Comparison of ENCODE assay signal across 8 cellular contexts in the genomic region with DNA sequence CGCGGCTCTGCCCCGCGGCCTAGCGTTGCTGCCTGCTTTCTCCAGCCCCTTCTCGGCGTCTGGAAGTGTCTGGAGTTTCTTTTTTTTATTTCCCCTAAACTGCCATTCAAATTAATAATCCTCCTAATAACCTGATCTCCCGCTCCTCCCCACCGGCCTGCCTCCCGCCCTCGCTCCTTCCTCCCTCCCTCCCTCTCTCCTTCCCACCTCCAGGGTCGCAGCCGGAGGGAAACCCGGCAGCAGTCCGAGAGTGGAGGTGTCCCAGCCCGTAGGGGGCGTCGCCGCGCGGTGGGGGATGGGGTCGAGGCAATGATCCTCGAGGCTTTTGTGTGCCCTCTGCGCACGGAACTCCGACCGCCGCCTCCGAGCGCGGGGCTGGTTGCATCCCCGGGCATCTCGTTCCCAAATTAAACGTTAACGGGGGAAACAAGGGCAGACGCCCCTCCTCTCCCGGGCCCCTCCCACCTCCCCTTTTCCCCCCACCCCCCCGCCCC. TPM values are rescaled to one million over a fixed set of nuclear protein-coding genes. Genes with fewer than 3 reads are reported as not detected.
A peak's percentile ranks its signal among the peaks of the same experiment; 100 is the strongest.
DNase-seq lines count a peak whose midpoint lies in the region; ATAC-seq and TF ChIP-seq lines count a peak whose summit lies in the region.

No MANE protein-coding gene starts in this region.

- H3K36me3 Mint-ChIP-seq in activated naive CD8-positive, alpha-beta T cell treated with anti-CD3 and anti-CD28 coated beads, Interleukin-2, amount 50 U/mL, for 24 hours (ENCODE audit: low read depth) = peaks cover 17% of the 10 kb centered on the region

- peaks cover 25% of the 10 kb centered on the region for H3K27me3 Mint-ChIP-seq in activated naive CD8-positive, alpha-beta T cell treated with anti-CD3 and anti-CD28 coated beads, Interleukin-2, amount 50 U/mL, for 24 hours

- peak overlapping the region; percentile 80 for H3K27ac Mint-ChIP-seq in activated naive CD8-positive, alpha-beta T cell treated with anti-CD3 and anti-CD28 coated beads, Interleukin-2, amount 50 U/mL, for 24 hours

- CTCF ChIA-PET in A673 (lab: Charles Lee) = interaction anchor here (0.5 kb wide), 1 partner anchor 504 kb away, joined by 3 read pairs; no protein-coding TSS in a partner anchor

- peak overlapping the region; percentile 82 for H3K4me3 Mint-ChIP-seq in activated naive CD8-positive, alpha-beta T cell treated with anti-CD3 and anti-CD28 coated beads, Interleukin-2, amount 50 U/mL, for 24 hours

- H3K27ac ChIP-seq in A673 (ENCODE audit: low read depth, low read length, poor library complexity, severe bottlenecking) (no peak overlapping the region), HUES48 (ENCODE audit: low read depth, low read length) (peak overlapping the region; percentile 97), rectal smooth muscle tissue (ENCODE audit: low read depth, low read length) (peak overlapping the region; percentile 95)

- H3K9me3 ChIP-seq in A673 (ENCODE audit: low read depth, low read length, poor library complexity, severe bottlenecking) (no peaks in the 10 kb centered on the region), HUES48 (ENCODE audit: control insufficient read depth, insufficient read depth, low read length) (no peaks in the 10 kb centered on the region)

- H3K4me3 ChIP-seq in A673 (ENCODE audit: low read depth, low read length, poor library complexity, severe bottlenecking) (peak overlapping the region; percentile 75), HUES48 (ENCODE audit: low read depth, low read length) (peak overlapping the region; percentile 88), rectal smooth muscle tissue (ENCODE audit: low read length) (peak overlapping the region; percentile 85)

- BruUV-seq in A673 (replicated peaks; lab: Mats Ljungman, UMichigan) = no TSS peak

- H3K9ac ChIP-seq in HUES48 (ENCODE audit: low read depth, low read length) (peak overlapping the region; percentile 79), rectal smooth muscle tissue (ENCODE audit: low read length) (peak overlapping the region; percentile 70)

- peaks cover 39% of the 10 kb centered on the region for H3K27me3 ChIP-seq in A673 (replicated peaks; ENCODE audit: insufficient read depth, low read depth, low read length, poor library complexity)
- peaks cover 43% of the 10 kb centered on the region for H3K27me3 ChIP-seq in HUES48 (ENCODE audit: control insufficient read depth, insufficient read depth, low read length)
- no peaks in the 10 kb centered on the region for H3K27me3 ChIP-seq in rectal smooth muscle tissue (ENCODE audit: control insufficient read depth, insufficient read depth, low read length)

- DNase-seq in A673 (ENCODE audit: low spot score) (peak; percentile 57), left ventricle myocardium superior (peak; percentile 84), SHP77 treated with DMSO at 0.1 percent for 48 hours (lab: John Stamatoyannopoulos, UW) (no peak)
- DNase-seq in activated naive CD8-positive, alpha-beta T cell treated with anti-CD3 and anti-CD28 coated beads, Interleukin-2, amount 50 U/mL, for 24 hours = peak; percentile 75

- H3K36me3 ChIP-seq in A673 (ENCODE audit: insufficient read depth, low read length, poor library complexity, severe bottlenecking) = no peaks in the 10 kb centered on the region
- H3K36me3 ChIP-seq in HUES48 (ENCODE audit: control insufficient read depth, insufficient read depth, low read length) = peaks cover 18% of the 10 kb centered on the region
- H3K36me3 ChIP-seq in rectal smooth muscle tissue (ENCODE audit: control insufficient read depth, insufficient read depth, low read length) = no peaks in the 10 kb centered on the region

- peaks cover 3% of the 10 kb centered on the region for H3K4me1 ChIP-seq in A673 (ENCODE audit: insufficient read depth, low read length, poor library complexity, severe bottlenecking)
- peaks cover 15% of the 10 kb centered on the region; the same call in 1 of the 2 replicates for H3K4me1 ChIP-seq in HUES48 (ENCODE audit: control insufficient read depth, insufficient read depth, low read length)
- H3K4me1 ChIP-seq in rectal smooth muscle tissue (ENCODE audit: control insufficient read depth, insufficient read depth, low read length) = no peaks in the 10 kb centered on the region

- TF ChIP-seq CTCF in A673 (conservative IDR thresholded peaks at IDR 0.05; ENCODE audit: low read depth, low read length) = peak; percentile 38

- intact Hi-C loops in A673 (cut with micrococcal nuclease; ENCODE audit: unreplicated experiment) (loop anchor here (2.0 to 5.0 kb wide), 3 partner anchors 106 to 195 kb away; partner anchors contain the start of gene CRADD), left ventricle myocardium superior (cut with micrococcal nuclease) (no loop called here)

- peak; percentile 26 for ATAC-seq in GM18909 (IDR thresholded peaks at IDR 0.05; ENCODE audit: poor library complexity, unreplicated experiment)
- ATAC-seq in SK-N-SH treated with all-trans-retinoic acid at 6 μM for 48 hours = peak; percentile 31
- ATAC-seq in activated naive CD8-positive, alpha-beta T cell treated with anti-CD3 and anti-CD28 coated beads, Interleukin-2, amount 50 U/mL, for 24 hours = no peak
- peak; percentile 56 for ATAC-seq in left ventricle myocardium superior

- POLR2A ChIA-PET in A673 (lab: Charles Lee; ENCODE audit: low non-redundant PET) = no interaction called here

- no peaks in the 10 kb centered on the region for H3K9me3 Mint-ChIP-seq in activated naive CD8-positive, alpha-beta T cell treated with anti-CD3 and anti-CD28 coated beads, Interleukin-2, amount 50 U/mL, for 24 hours

- peaks cover 30% of the 10 kb centered on the region for H3K4me1 Mint-ChIP-seq in activated naive CD8-positive, alpha-beta T cell treated with anti-CD3 and anti-CD28 coated beads, Interleukin-2, amount 50 U/mL, for 24 hours

TF ChIP-seq in SK-N-SH treated with all-trans-retinoic acid at 6 μM for 48 hours, 23 proteins besides CTCF, POLR2A, EP300 and RAD21:
- no peak for TF ChIP-seq PPARA (CRISPR knock-in tag; IDR thresholded peaks at IDR 0.05; ENCODE audit: borderline replicate concordance)
- TF ChIP-seq CSDC2 (CRISPR knock-in tag; IDR thresholded peaks at IDR 0.05) = 0 out of 2 replicates have a peak, but pooled peaks have one; percentile 5

RNA-seq across cellular contexts. Expression of gene SOCS2, which starts 1.1 kb away (rescaled TPM):
- total RNA-seq in A673 (2021) (1.3 and 1.6 TPM in 2 replicates), left ventricle myocardium superior (9.0 TPM)
